21 cellular contexts compared by ENCODE assay signal in genomic region chr5:76332102-76332501, GRCh38.
A peak's percentile ranks its signal among the peaks of the same experiment; 100 is the strongest.
DNase-seq lines count a peak whose midpoint lies in the region; ATAC-seq lines count a peak whose summit lies in the region.
"Had no signal": no experiment of that assay in that cellular context is flagged by ENCODE, and none has a peak within 500 bp of the region (broad histone marks: within the 10 kb centered on the region; RNA-seq: fewer than 3 reads in every experiment).

No MANE protein-coding gene starts in this region.

- H3K36me3 ChIP-seq in effector memory CD4-positive, alpha-beta T cell (ENCODE audit: control insufficient read depth, insufficient read depth, low read length) = no peaks in the 10 kb centered on the region
- H3K36me3 ChIP-seq: BE2C, heart left ventricle, prostate gland, WERI-Rb-1 had no signal

- peaks cover 26 to 57% (median 43%) of the 10 kb centered on the region in 4 donors for H3K4me1 Mint-ChIP-seq in naive thymus-derived CD8-positive, alpha-beta T cell
- peaks cover 0 to 5% of the 10 kb centered on the region in 2 donors for H3K4me1 Mint-ChIP-seq in stimulated activated naive B cell treated with anti-CD40 and anti-IgM and Interleukin-4, amounts not matched to agents 10 μg/mL and 1 μg/mL and 100 μg/mL, for 72 hours
- H3K4me1 Mint-ChIP-seq: memory B cell had no signal

- H3K27me3 Mint-ChIP-seq in naive thymus-derived CD8-positive, alpha-beta T cell = no peaks in the 10 kb centered on the region
- H3K27me3 Mint-ChIP-seq in stimulated activated naive B cell treated with anti-CD40 and anti-IgM and Interleukin-4, amounts not matched to agents 10 μg/mL and 1 μg/mL and 100 μg/mL, for 72 hours = no peaks in the 10 kb centered on the region
- H3K27me3 Mint-ChIP-seq: memory B cell had no signal

- peaks cover 0 to 2% (median 0%) of the 10 kb centered on the region in 3 donors for H3K36me3 Mint-ChIP-seq in naive thymus-derived CD8-positive, alpha-beta T cell
- no peaks in the 10 kb centered on the region for H3K36me3 Mint-ChIP-seq in stimulated activated naive B cell treated with anti-CD40 and anti-IgM and Interleukin-4, amounts not matched to agents 10 μg/mL and 1 μg/mL and 100 μg/mL, for 72 hours
- H3K36me3 Mint-ChIP-seq: memory B cell, natural killer cell had no signal

- POLR2A ChIA-PET in naive thymus-derived CD8-positive, alpha-beta T cell (lab: Charles Lee) = interaction anchor here (1.1 to 1.7 kb wide), 4 partner anchors 14 to 71 kb away, joined by 3 to 5 read pairs (median 4); partner anchors contain the start of gene IQGAP2

- H3K9me3 Mint-ChIP-seq in naive thymus-derived CD8-positive, alpha-beta T cell = no peaks in the 10 kb centered on the region
- H3K9me3 Mint-ChIP-seq in stimulated activated naive B cell treated with anti-CD40 and anti-IgM and Interleukin-4, amounts not matched to agents 10 μg/mL and 1 μg/mL and 100 μg/mL, for 72 hours = no peaks in the 10 kb centered on the region
- H3K9me3 Mint-ChIP-seq: memory B cell, natural killer cell had no signal

- peaks cover 42% of the 10 kb centered on the region for H3K4me1 ChIP-seq in effector memory CD4-positive, alpha-beta T cell (ENCODE audit: control insufficient read depth, insufficient read depth, low read length, poor library complexity, severe bottlenecking)
- H3K4me1 ChIP-seq: BE2C had no signal

- H3K9me3 ChIP-seq in effector memory CD4-positive, alpha-beta T cell (ENCODE audit: control insufficient read depth, low read length) = no peaks in the 10 kb centered on the region
- H3K9me3 ChIP-seq: BE2C, heart left ventricle, prostate gland had no signal

- H3K27ac ChIP-seq in effector memory CD4-positive, alpha-beta T cell (ENCODE audit: insufficient read depth, low read length, poor library complexity, severe bottlenecking) = peak overlapping the region; percentile 55
- H3K27ac ChIP-seq: 22Rv1, prostate gland, WERI-Rb-1 had no signal

- peak overlapping the region in 6 of 10 donors; percentile 22 to 83 (median 48) for H3K27ac Mint-ChIP-seq in naive thymus-derived CD8-positive, alpha-beta T cell
- no peak overlapping the region for H3K27ac Mint-ChIP-seq in stimulated activated naive B cell treated with anti-CD40 and anti-IgM and Interleukin-4, amounts not matched to agents 10 μg/mL and 1 μg/mL and 100 μg/mL, for 72 hours
- H3K27ac Mint-ChIP-seq: memory B cell had no signal

- no peaks in the 10 kb centered on the region for H3K27me3 ChIP-seq in effector memory CD4-positive, alpha-beta T cell (replicated peaks; ENCODE audit: control insufficient read depth, insufficient read depth, low read length, poor library complexity, severe bottlenecking)
- H3K27me3 ChIP-seq: BE2C, heart left ventricle had no signal

- no peak overlapping the region for H3K4me3 ChIP-seq in effector memory CD4-positive, alpha-beta T cell (ENCODE audit: insufficient read depth, low read depth, low read length, poor library complexity, severe bottlenecking)
- H3K4me3 ChIP-seq: heart left ventricle, prostate gland had no signal

- DNase-seq in DMS53 (lab: John Stamatoyannopoulos, UW) (peak; percentile 47), DMS53 treated with DMSO at 0.1 percent for 48 hours (lab: John Stamatoyannopoulos, UW; ENCODE audit: unreplicated experiment) (no peak), HuH-7 (ENCODE audit: low spot score) (peak; percentile 71), GF-D8 (lab: John Stamatoyannopoulos, UW) (no peak), NCI-H446 treated with DMSO at 0.1 percent for 48 hours (lab: John Stamatoyannopoulos, UW) (no peak)
- no peak for DNase-seq in effector memory CD4-positive, alpha-beta T cell
- DNase-seq in naive thymus-derived CD8-positive, alpha-beta T cell = no peak
- no peak for DNase-seq in stimulated activated naive B cell treated with anti-CD40 and anti-IgM and Interleukin-4, amounts not matched to agents 10 μg/mL and 1 μg/mL and 100 μg/mL, for 72 hours
- DNase-seq: BE2C; caudate nucleus; DMS79; H7; heart left ventricle; natural killer cell; NCI-H187; NK-92 treated with Interleukin-12 subunit alpha and Interleukin-12 subunit beta, amount 100 ng/mL, for 24 hours; SW 1271; WERI-Rb-1 had no signal

- no peak for ATAC-seq in naive thymus-derived CD8-positive, alpha-beta T cell
- no peak for ATAC-seq in stimulated activated naive B cell treated with anti-CD40 and anti-IgM and Interleukin-4, amounts not matched to agents 10 μg/mL and 1 μg/mL and 100 μg/mL, for 72 hours (replicated peaks)
- ATAC-seq: heart left ventricle had no signal

- H3K4me3 Mint-ChIP-seq in naive thymus-derived CD8-positive, alpha-beta T cell = no peak overlapping the region
- H3K4me3 Mint-ChIP-seq in stimulated activated naive B cell treated with anti-CD40 and anti-IgM and Interleukin-4, amounts not matched to agents 10 μg/mL and 1 μg/mL and 100 μg/mL, for 72 hours = no peak overlapping the region
- H3K4me3 Mint-ChIP-seq: memory B cell had no signal

Comparison
In these comparisons a context has a peak if more than half of its experiments do, and no peak if none do; other contexts are left out.
1. DNase-seq: peak in DMS53 (single experiment) and HuH-7 (single experiment); none in DMS53 treated with DMSO at 0.1 percent for 48 hours (single experiment), effector memory CD4-positive, alpha-beta T cell (0 of 3), naive thymus-derived CD8-positive, alpha-beta T cell (0 of 10), GF-D8 (single experiment), stimulated activated naive B cell treated with anti-CD40 and anti-IgM and Interleukin-4, amounts not matched to agents 10 μg/mL and 1 μg/mL and 100 μg/mL, for 72 hours (single experiment) and NCI-H446 treated with DMSO at 0.1 percent for 48 hours (single experiment).